In genomic region chr6:37242429-37243052, GRCh38 we compare ENCODE assay signal across 1 cellular context.
A peak's percentile ranks its signal among the peaks of the same experiment; 100 is the strongest.
TF ChIP-seq lines count a peak whose summit lies in the region.

No MANE protein-coding gene starts in this region.

TF ChIP-seq in K562, 482 proteins besides CTCF, POLR2A, EP300 and RAD21 (continued from another document and continues in another):
- TF ChIP-seq CREB3 (tag; conservative IDR thresholded peaks at IDR 0.05; ENCODE audit: low read depth) (peak; percentile 74), ZNF79 (CRISPR knock-in tag; IDR thresholded peaks at IDR 0.05; ENCODE audit: low read depth) (no peak), ZNF165 (CRISPR knock-in tag; IDR thresholded peaks at IDR 0.05; ENCODE audit: borderline replicate concordance) (no peak; the same call in 1 of the 2 replicates), BDP1 (IDR thresholded peaks at IDR 0.05; ENCODE audit: insufficient read depth, insufficient read length) (no peak), RFX5 (IDR thresholded peaks at IDR 0.05; ENCODE audit: low read depth, low read length) (no peak), ZNF766 (CRISPR knock-in tag; conservative IDR thresholded peaks at IDR 0.05) (peak; percentile 37; the same call in 1 of the 2 replicates), ZBTB7A (IDR thresholded peaks at IDR 0.05; ENCODE audit: borderline replicate concordance, control insufficient read depth, low read depth, low read length) (no peak), CBFA2T2 (conservative IDR thresholded peaks at IDR 0.05) (peak; percentile 11; the same call in 1 of the 2 replicates), NUFIP1 (IDR thresholded peaks at IDR 0.05; ENCODE audit: partially characterized antibody) (no peak), RREB1 (CRISPR knock-in tag; IDR thresholded peaks at IDR 0.05) (no peak), GTF3C2 (IDR thresholded peaks at IDR 0.05; ENCODE audit: borderline replicate concordance, extremely low read depth, insufficient read length) (no peak), PML (IDR thresholded peaks at IDR 0.05; ENCODE audit: low read length) (no peak), ARNT (IDR thresholded peaks at IDR 0.05) (peak in 1 of 2 experiments; percentile 58; a peak in 1 of 4 replicates), SRF (CRISPR knock-in tag; IDR thresholded peaks at IDR 0.05) (no peak), NRF1 (conservative IDR thresholded peaks at IDR 0.05 in 1 of 2, IDR thresholded peaks at IDR 0.05 in 1 of 2) (no peak; a peak in 1 of 4 replicates), SREBF1 (IDR thresholded peaks at IDR 0.05; ENCODE audit: borderline replicate concordance, low read depth, low read length) (no peak), ZFPM2 (CRISPR knock-in tag; IDR thresholded peaks at IDR 0.05) (no peak), BRD9 (IDR thresholded peaks at IDR 0.05; ENCODE audit: low read depth, partially characterized antibody) (peak; percentile 46), ADNP (tag; IDR thresholded peaks at IDR 0.05) (no peak), RAD51 (IDR thresholded peaks at IDR 0.05; ENCODE audit: borderline replicate concordance, low read depth) (peak; percentile 89), KAT7 (CRISPR knock-in tag; IDR thresholded peaks at IDR 0.05; ENCODE audit: borderline replicate concordance) (no peak), NFE2 (IDR thresholded peaks at IDR 0.05; ENCODE audit: low read depth) (no peak), SIX5 (IDR thresholded peaks at IDR 0.05; ENCODE audit: borderline replicate concordance in 1 of 2, insufficient read depth in 1 of 2, low read depth in 1 of 2, low read length in 2 of 2) (no peak), DIDO1 (tag; IDR thresholded peaks at IDR 0.05; ENCODE audit: low read depth) (no peak), SRSF7 (optimal IDR thresholded peaks at IDR 0.05; ENCODE audit: low read depth, low read length) (no peak), NFIC (IDR thresholded peaks at IDR 0.05) (no peak)
- TF ChIP-seq, protein P1, sequence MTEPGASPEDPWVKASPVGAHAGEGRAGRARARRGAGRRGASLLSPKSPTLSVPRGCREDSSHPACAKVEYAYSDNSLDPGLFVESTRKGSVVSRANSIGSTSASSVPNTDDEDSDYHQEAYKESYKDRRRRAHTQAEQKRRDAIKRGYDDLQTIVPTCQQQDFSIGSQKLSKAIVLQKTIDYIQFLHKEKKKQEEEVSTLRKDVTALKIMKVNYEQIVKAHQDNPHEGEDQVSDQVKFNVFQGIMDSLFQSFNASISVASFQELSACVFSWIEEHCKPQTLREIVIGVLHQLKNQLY (CRISPR knock-in tag; conservative IDR thresholded peaks at IDR 0.05): no peak
- TF ChIP-seq, protein P2, sequence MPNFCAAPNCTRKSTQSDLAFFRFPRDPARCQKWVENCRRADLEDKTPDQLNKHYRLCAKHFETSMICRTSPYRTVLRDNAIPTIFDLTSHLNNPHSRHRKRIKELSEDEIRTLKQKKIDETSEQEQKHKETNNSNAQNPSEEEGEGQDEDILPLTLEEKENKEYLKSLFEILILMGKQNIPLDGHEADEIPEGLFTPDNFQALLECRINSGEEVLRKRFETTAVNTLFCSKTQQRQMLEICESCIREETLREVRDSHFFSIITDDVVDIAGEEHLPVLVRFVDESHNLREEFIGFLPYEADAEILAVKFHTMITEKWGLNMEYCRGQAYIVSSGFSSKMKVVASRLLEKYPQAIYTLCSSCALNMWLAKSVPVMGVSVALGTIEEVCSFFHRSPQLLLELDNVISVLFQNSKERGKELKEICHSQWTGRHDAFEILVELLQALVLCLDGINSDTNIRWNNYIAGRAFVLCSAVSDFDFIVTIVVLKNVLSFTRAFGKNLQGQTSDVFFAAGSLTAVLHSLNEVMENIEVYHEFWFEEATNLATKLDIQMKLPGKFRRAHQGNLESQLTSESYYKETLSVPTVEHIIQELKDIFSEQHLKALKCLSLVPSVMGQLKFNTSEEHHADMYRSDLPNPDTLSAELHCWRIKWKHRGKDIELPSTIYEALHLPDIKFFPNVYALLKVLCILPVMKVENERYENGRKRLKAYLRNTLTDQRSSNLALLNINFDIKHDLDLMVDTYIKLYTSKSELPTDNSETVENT (CRISPR knock-in tag; IDR thresholded peaks at IDR 0.05): no peak
- TF ChIP-seq, protein P3, sequence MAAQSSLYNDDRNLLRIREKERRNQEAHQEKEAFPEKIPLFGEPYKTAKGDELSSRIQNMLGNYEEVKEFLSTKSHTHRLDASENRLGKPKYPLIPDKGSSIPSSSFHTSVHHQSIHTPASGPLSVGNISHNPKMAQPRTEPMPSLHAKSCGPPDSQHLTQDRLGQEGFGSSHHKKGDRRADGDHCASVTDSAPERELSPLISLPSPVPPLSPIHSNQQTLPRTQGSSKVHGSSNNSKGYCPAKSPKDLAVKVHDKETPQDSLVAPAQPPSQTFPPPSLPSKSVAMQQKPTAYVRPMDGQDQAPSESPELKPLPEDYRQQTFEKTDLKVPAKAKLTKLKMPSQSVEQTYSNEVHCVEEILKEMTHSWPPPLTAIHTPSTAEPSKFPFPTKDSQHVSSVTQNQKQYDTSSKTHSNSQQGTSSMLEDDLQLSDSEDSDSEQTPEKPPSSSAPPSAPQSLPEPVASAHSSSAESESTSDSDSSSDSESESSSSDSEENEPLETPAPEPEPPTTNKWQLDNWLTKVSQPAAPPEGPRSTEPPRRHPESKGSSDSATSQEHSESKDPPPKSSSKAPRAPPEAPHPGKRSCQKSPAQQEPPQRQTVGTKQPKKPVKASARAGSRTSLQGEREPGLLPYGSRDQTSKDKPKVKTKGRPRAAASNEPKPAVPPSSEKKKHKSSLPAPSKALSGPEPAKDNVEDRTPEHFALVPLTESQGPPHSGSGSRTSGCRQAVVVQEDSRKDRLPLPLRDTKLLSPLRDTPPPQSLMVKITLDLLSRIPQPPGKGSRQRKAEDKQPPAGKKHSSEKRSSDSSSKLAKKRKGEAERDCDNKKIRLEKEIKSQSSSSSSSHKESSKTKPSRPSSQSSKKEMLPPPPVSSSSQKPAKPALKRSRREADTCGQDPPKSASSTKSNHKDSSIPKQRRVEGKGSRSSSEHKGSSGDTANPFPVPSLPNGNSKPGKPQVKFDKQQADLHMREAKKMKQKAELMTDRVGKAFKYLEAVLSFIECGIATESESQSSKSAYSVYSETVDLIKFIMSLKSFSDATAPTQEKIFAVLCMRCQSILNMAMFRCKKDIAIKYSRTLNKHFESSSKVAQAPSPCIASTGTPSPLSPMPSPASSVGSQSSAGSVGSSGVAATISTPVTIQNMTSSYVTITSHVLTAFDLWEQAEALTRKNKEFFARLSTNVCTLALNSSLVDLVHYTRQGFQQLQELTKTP (IDR thresholded peaks at IDR 0.05; ENCODE audit: low read depth in 1 of 2, partially characterized antibody in 2 of 2): peak in 1 of 2 experiments; percentile 81
- TF ChIP-seq, protein P4, sequence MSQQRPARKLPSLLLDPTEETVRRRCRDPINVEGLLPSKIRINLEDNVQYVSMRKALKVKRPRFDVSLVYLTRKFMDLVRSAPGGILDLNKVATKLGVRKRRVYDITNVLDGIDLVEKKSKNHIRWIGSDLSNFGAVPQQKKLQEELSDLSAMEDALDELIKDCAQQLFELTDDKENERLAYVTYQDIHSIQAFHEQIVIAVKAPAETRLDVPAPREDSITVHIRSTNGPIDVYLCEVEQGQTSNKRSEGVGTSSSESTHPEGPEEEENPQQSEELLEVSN (IDR thresholded peaks at IDR 0.05; ENCODE audit: borderline replicate concordance in 1 of 2, extremely low read depth in 1 of 2, insufficient read depth in 1 of 2, insufficient read length in 1 of 2, low read depth in 1 of 2, low read length in 1 of 2, poor library complexity in 1 of 2, severe bottlenecking in 1 of 2): no peak
- TF ChIP-seq, protein P5, sequence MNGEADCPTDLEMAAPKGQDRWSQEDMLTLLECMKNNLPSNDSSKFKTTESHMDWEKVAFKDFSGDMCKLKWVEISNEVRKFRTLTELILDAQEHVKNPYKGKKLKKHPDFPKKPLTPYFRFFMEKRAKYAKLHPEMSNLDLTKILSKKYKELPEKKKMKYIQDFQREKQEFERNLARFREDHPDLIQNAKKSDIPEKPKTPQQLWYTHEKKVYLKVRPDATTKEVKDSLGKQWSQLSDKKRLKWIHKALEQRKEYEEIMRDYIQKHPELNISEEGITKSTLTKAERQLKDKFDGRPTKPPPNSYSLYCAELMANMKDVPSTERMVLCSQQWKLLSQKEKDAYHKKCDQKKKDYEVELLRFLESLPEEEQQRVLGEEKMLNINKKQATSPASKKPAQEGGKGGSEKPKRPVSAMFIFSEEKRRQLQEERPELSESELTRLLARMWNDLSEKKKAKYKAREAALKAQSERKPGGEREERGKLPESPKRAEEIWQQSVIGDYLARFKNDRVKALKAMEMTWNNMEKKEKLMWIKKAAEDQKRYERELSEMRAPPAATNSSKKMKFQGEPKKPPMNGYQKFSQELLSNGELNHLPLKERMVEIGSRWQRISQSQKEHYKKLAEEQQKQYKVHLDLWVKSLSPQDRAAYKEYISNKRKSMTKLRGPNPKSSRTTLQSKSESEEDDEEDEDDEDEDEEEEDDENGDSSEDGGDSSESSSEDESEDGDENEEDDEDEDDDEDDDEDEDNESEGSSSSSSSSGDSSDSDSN (IDR thresholded peaks at IDR 0.05; ENCODE audit: borderline replicate concordance in 1 of 2, low read depth in 2 of 2, low read length in 2 of 2): no peak
- TF ChIP-seq, protein P6, sequence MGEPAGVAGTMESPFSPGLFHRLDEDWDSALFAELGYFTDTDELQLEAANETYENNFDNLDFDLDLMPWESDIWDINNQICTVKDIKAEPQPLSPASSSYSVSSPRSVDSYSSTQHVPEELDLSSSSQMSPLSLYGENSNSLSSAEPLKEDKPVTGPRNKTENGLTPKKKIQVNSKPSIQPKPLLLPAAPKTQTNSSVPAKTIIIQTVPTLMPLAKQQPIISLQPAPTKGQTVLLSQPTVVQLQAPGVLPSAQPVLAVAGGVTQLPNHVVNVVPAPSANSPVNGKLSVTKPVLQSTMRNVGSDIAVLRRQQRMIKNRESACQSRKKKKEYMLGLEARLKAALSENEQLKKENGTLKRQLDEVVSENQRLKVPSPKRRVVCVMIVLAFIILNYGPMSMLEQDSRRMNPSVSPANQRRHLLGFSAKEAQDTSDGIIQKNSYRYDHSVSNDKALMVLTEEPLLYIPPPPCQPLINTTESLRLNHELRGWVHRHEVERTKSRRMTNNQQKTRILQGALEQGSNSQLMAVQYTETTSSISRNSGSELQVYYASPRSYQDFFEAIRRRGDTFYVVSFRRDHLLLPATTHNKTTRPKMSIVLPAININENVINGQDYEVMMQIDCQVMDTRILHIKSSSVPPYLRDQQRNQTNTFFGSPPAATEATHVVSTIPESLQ (CRISPR knock-in tag; IDR thresholded peaks at IDR 0.05): no peak
- TF ChIP-seq, protein P7, sequence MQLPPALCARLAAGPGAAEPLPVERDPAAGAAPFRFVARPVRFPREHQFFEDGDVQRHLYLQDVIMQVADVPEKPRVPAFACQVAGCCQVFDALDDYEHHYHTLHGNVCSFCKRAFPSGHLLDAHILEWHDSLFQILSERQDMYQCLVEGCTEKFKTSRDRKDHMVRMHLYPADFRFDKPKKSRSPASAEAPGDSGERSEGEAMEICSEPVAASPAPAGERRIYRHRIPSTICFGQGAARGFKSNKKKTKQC (CRISPR knock-in tag; IDR thresholded peaks at IDR 0.05): no peak
